26 cellular contexts compared by ENCODE assay signal in genomic region chr14:102117852-102118251, GRCh38.
"Had no signal": no experiment of that assay in that cellular context is flagged by ENCODE, and none has a peak within 500 bp of the region (broad histone marks: within the 10 kb centered on the region; RNA-seq: fewer than 3 reads in every experiment).

No MANE protein-coding gene starts in this region.

- ATAC-seq: heart left ventricle; left colon; mucosa of descending colon; naive thymus-derived CD4-positive, alpha-beta T cell; natural killer cell treated with Interleukin-12 subunit alpha and Interleukin-12 subunit beta and Interleukin-15 and Interleukin-18, amount 100 ng/mL, for 72 hours; right lobe of liver; stimulated activated effector memory CD8-positive, alpha-beta T cell treated with anti-CD3 and anti-CD28 coated beads, Interleukin-12 subunit alpha, Interleukin-12 subunit beta, amount 100 ng/mL, for 72 hours had no signal

- H3K9me3 ChIP-seq: left ventricle myocardium inferior, mucosa of descending colon, right atrium auricular region, right lobe of liver, suprapubic skin, thoracic aorta, tibial artery, uterus had no signal

- H3K27me3 ChIP-seq: heart left ventricle, right atrium auricular region, right lobe of liver, suprapubic skin, tibial artery, uterus had no signal

- DNase-seq: heart left ventricle; hypothalamus; immature natural killer cell; left colon; left ventricle myocardium inferior; mesendoderm; midbrain; mucosa of descending colon; naive thymus-derived CD4-positive, alpha-beta T cell; nucleus accumbens; right lobe of liver; stimulated activated CD4-positive, alpha-beta T cell treated with anti-CD3 and anti-CD28 coated beads, Interleukin-4, amount 100 ng/mL, for 24 hours; stimulated activated naive CD4-positive, alpha-beta T cell; trophoblast cell; uterus had no signal

- H3K36me3 ChIP-seq: heart left ventricle, right atrium auricular region, right lobe of liver, suprapubic skin, thoracic aorta, uterus had no signal

- H3K4me1 ChIP-seq: heart left ventricle, left ventricle myocardium inferior, parathyroid adenoma, right atrium auricular region, right lobe of liver, suprapubic skin, tibial artery, uterus had no signal

- FAIRE-seq: islet of Langerhans, kidney had no signal

- H3K27ac ChIP-seq: heart left ventricle, left ventricle myocardium inferior, parathyroid adenoma, right atrium auricular region, right lobe of liver, skin epidermis, suprapubic skin, thoracic aorta, tibial artery, uterus had no signal

- H3K4me3 ChIP-seq: heart left ventricle, left ventricle myocardium inferior, lung, mucosa of descending colon, right atrium auricular region, right lobe of liver, skin epidermis, suprapubic skin, thoracic aorta, tibial artery, uterus had no signal
